Comparison of ENCODE assay signal across 9 cellular contexts in genomic region chr18:3014501-3015202, GRCh38. TPM values are rescaled to one million over a fixed set of nuclear protein-coding genes. Genes with fewer than 3 reads are reported as not detected.
DNase-seq lines count a peak whose midpoint lies in the region; ATAC-seq and TF ChIP-seq lines count a peak whose summit lies in the region.
"Had no signal": no experiment of that assay in that cellular context is flagged by ENCODE, and none has a peak within 500 bp of the region (broad histone marks: within the 10 kb centered on the region; RNA-seq: fewer than 3 reads in every experiment).

No MANE protein-coding gene starts in this region.

- intact Hi-C loops in heart right ventricle (cut with DNase I) = loop anchor here in 6 of 10 donors (5.0 to 10.0 kb wide), 5 partner anchors 43 to 230 kb away; partner anchors contain the start of gene MYL12A (in 1 of the 6)
- intact Hi-C loops in Right ventricle myocardium inferior (cut with DNase I) = loop anchor here (5.0 kb wide), 1 partner anchor 48 kb away; no protein-coding TSS in a partner anchor
- intact Hi-C loops in upper lobe of right lung (cut with DNase I) = no loop called here
- intact Hi-C loops in posterior cingulate gyrus (cut with DNase I) = loop anchor here (5.0 to 10.0 kb wide), 2 partner anchors 82 to 360 kb away; partner anchors contain the start of gene SMCHD1

- 38 to 53% methylated on average over 7 of the region's 7 CpGs for WGBS in heart right ventricle, 2 donors
- 84 to 86% methylated on average over 4 to 5 of the region's 7 CpGs for WGBS in mesodermal cell (ENCODE audit: insufficient coverage in 2 of 2), 2 experiments

- ATAC-seq in heart right ventricle = peak in 1 of 8 donors; percentile 3
- ATAC-seq in Right ventricle myocardium inferior = no peak
- ATAC-seq in upper lobe of right lung = no peak
- no peak for ATAC-seq in GM21447 (IDR thresholded peaks at IDR 0.05; ENCODE audit: unreplicated experiment)

- H3K36me3 ChIP-seq in heart right ventricle (peaks cover 0 to 19% (median 0%) of the 10 kb centered on the region in 9 donors), mesodermal cell (ENCODE audit: control insufficient read depth, insufficient read depth, low read length) (peaks cover 21% of the 10 kb centered on the region), upper lobe of right lung (no peaks in the 10 kb centered on the region)
- H3K36me3 ChIP-seq: prostate gland had no signal

- H3K4me1 ChIP-seq in heart right ventricle = peaks cover 3 to 76% (median 39%) of the 10 kb centered on the region in 9 donors
- H3K4me1 ChIP-seq in mesodermal cell (ENCODE audit: control insufficient read depth, insufficient read depth, low read length, poor library complexity, severe bottlenecking) = peaks cover 42% of the 10 kb centered on the region
- peaks cover 45% of the 10 kb centered on the region for H3K4me1 ChIP-seq in upper lobe of right lung
- H3K4me1 ChIP-seq: prostate gland had no signal

- peak overlapping the region in 9 of 10 donors; percentile 15 to 93 (median 68) for H3K27ac ChIP-seq in heart right ventricle
- peak overlapping the region; percentile 62 for H3K27ac ChIP-seq in angular gyrus (ENCODE audit: low read depth, low read length)
- peak overlapping the region; percentile 87 for H3K27ac ChIP-seq in mesodermal cell (ENCODE audit: low read depth, low read length, severe bottlenecking)
- peak overlapping the region; percentile 83 for H3K27ac ChIP-seq in upper lobe of right lung

- TF ChIP-seq CTCF in heart right ventricle (IDR thresholded peaks at IDR 0.05) (no peak), upper lobe of right lung (IDR thresholded peaks at IDR 0.05) (no peak)

- peak overlapping the region in 1 of 10 donors; percentile 39 for H3K4me3 ChIP-seq in heart right ventricle
- no peak overlapping the region for H3K4me3 ChIP-seq in mesodermal cell (ENCODE audit: extremely low read depth, insufficient read depth, low read length, poor library complexity, severe bottlenecking)
- H3K4me3 ChIP-seq in upper lobe of right lung = peak overlapping the region; percentile 25
- H3K4me3 ChIP-seq: prostate gland had no signal

- DNase-seq in heart right ventricle = no peak
- no peak for DNase-seq in Right ventricle myocardium inferior (ENCODE audit: missing footprints)
- no peak for DNase-seq in upper lobe of right lung
- no peak for DNase-seq in stimulated activated CD4-positive, alpha-beta T cell treated with anti-CD3 and anti-CD28 coated beads, Interleukin-12 subunit alpha, Interleukin-12 subunit beta, amount 100 ng/mL, for 4 hours
- no peak for DNase-seq in posterior cingulate gyrus

- no peaks in the 10 kb centered on the region for H3K27me3 ChIP-seq in heart right ventricle
- H3K27me3 ChIP-seq in upper lobe of right lung = no peaks in the 10 kb centered on the region

- H3K9me3 ChIP-seq in heart right ventricle (no peaks in the 10 kb centered on the region), mesodermal cell (ENCODE audit: control insufficient read depth, low read length) (no peaks in the 10 kb centered on the region), upper lobe of right lung (no peaks in the 10 kb centered on the region)
- H3K9me3 ChIP-seq: prostate gland had no signal

RNA-seq across cellular contexts. Expression of gene LPIN2, which starts 1.7 kb away (rescaled TPM):
- total RNA-seq in heart right ventricle = 10 to 100 TPM in 4 of 10 donors, 1 to 10 TPM in 6; 6.8 to 15.9 (median 8.2) TPM
- 1 to 10 TPM; 1.9 to 5.0 TPM for polyA plus RNA-seq in heart right ventricle
- total RNA-seq in Right ventricle myocardium inferior = 9.9 TPM
- 36.7 TPM for polyA plus RNA-seq in mesodermal cell (2013, experiment 1 of 2)
- polyA plus RNA-seq in mesodermal cell (2013, experiment 2 of 2) = 35.7 TPM
- total RNA-seq in upper lobe of right lung = 50.7 TPM
